In the genomic region with DNA sequence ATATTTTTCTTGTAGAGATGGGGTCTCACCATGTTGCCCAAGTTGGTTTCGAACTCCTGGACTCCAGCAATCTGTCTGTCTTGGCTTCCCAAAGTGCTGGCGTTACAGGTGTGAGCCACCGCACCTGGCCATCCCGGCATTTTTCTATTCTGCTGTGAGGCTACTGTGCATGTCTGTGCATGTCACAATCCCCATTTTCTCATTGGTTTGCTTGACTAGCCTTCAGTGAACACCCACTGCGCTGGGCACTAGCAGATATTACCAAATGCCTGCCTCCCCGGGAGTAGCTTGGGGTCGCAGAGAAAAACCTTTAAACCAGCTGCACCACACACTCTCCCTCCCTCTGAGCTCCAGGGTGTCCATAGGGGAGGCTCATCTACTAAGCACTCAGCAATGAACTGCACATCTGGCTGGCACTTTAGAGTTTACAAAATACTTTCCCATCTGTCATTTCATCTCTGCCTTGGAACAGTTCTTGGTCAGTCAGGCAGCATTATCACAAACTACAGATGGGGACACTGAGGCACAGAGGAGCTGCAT, we compare ENCODE assay signal across 10 cellular contexts. TPM values are rescaled to one million over a fixed set of nuclear protein-coding genes. Genes with fewer than 3 reads are reported as not detected.
DNase-seq lines count a peak whose midpoint lies in the region; ATAC-seq and TF ChIP-seq lines count a peak whose summit lies in the region.
"Had no signal": no experiment of that assay in that cellular context is flagged by ENCODE, and none has a peak within 500 bp of the region (broad histone marks: within the 10 kb centered on the region; RNA-seq: fewer than 3 reads in every experiment).

No MANE protein-coding gene starts in this region.

- H3K9me2 ChIP-seq in DOHH2 (replicated peaks; ENCODE audit: control insufficient read depth, low read length) = no peaks in the 10 kb centered on the region

- POLR2A ChIA-PET in RWPE1 (lab: Yijun Ruan, JAX; ENCODE audit: low non-redundant PET) = no interaction called here

- peaks cover 33% of the 10 kb centered on the region for H4K20me1 ChIP-seq in DOHH2 (ENCODE audit: control insufficient read depth, insufficient read depth, low read depth, low read length)

- no peaks in the 10 kb centered on the region; the same call in 1 of the 2 replicates for H3F3A ChIP-seq in DOHH2 (ENCODE audit: control insufficient read depth, insufficient read depth)

- peaks cover 97% of the 10 kb centered on the region for H3K79me2 ChIP-seq in DOHH2 (ENCODE audit: control insufficient read depth, low read length)

- no peak for ATAC-seq in psoas muscle
- ATAC-seq in left lung = no peak
- no peak for ATAC-seq in GM21717 (IDR thresholded peaks at IDR 0.05; ENCODE audit: unreplicated experiment)

- no peak overlapping the region for H3K27ac ChIP-seq in DOHH2 (ENCODE audit: low read depth, low read length)
- H3K27ac ChIP-seq in RWPE1 = peak overlapping the region; percentile 100
- H3K27ac ChIP-seq in epithelial cell of prostate = peak overlapping the region; percentile 99
- H3K27ac ChIP-seq in psoas muscle = peak overlapping the region; percentile 96
- H3K27ac ChIP-seq in left lung = peak overlapping the region in 1 of 2 donors; percentile 90

- peaks cover 70% of the 10 kb centered on the region for H3K36me3 ChIP-seq in DOHH2 (ENCODE audit: control insufficient read depth, low read length)
- H3K36me3 ChIP-seq in psoas muscle (ENCODE audit: insufficient read depth in 1 of 2, low read depth in 1 of 2) = peaks cover 0 to 11% of the 10 kb centered on the region in 2 donors
- H3K36me3 ChIP-seq in left lung = peaks cover 0 to 18% of the 10 kb centered on the region in 2 donors

- H3K27me3 ChIP-seq in DOHH2 (ENCODE audit: control insufficient read depth, low read length) = no peaks in the 10 kb centered on the region
- H3K27me3 ChIP-seq in psoas muscle (ENCODE audit: insufficient read depth in 3 of 3, low read length in 2 of 3) = no peaks in the 10 kb centered on the region
- peaks cover 0 to 9% of the 10 kb centered on the region in 2 donors for H3K27me3 ChIP-seq in left lung

- H3K4me1 Mint-ChIP-seq in Calu3 (ENCODE audit: low read depth, unreplicated experiment) = peaks cover 58% of the 10 kb centered on the region

- H3K9me3 Mint-ChIP-seq in Calu3 (ENCODE audit: low read depth, unreplicated experiment) = no peaks in the 10 kb centered on the region
- H3K9me3 Mint-ChIP-seq: activated T-helper 1 cell treated with anti-CD3 and anti-CD28 coated beads, Interleukin-12 subunit alpha, Interleukin-12 subunit beta, Interleukin-2, Interleukin-4 antibody, amounts not matched to agents 30 ng/mL and 10 ng/mL and 1 ng/mL, durations not matched to agents 14 hours and 24 hours and 36 hours had no signal

- BruUV-seq in Calu3 (replicated peaks; lab: Mats Ljungman, UMichigan) = no TSS peak

- no peak for DNase-seq in RWPE1 (ENCODE audit: low spot score)
- no peak for DNase-seq in epithelial cell of prostate (ENCODE audit: low read depth, low spot score)
- no peak for DNase-seq in psoas muscle
- DNase-seq in left lung = no peak
- DNase-seq in NCI-H345 treated with DMSO at 0.1 percent for 48 hours (lab: John Stamatoyannopoulos, UW; ENCODE audit: unreplicated experiment) = no peak
- no peak for DNase-seq in Calu3
- DNase-seq: NCI-H187 treated with DMSO at 0.1 percent for 48 hours had no signal

- H3K9me3 ChIP-seq in DOHH2 (ENCODE audit: control insufficient read depth, insufficient read depth, low read length) = no peaks in the 10 kb centered on the region
- no peaks in the 10 kb centered on the region for H3K9me3 ChIP-seq in psoas muscle
- H3K9me3 ChIP-seq in left lung = no peaks in the 10 kb centered on the region

- no peak overlapping the region for H3K27ac Mint-ChIP-seq in Calu3 (ENCODE audit: unreplicated experiment)

- TF ChIP-seq CTCF in DOHH2 (IDR thresholded peaks at IDR 0.05; ENCODE audit: low read depth, low read length, poor library complexity, severe bottlenecking) (no peak), RWPE1 (conservative IDR thresholded peaks at IDR 0.05; ENCODE audit: low read depth) (no peak), psoas muscle (IDR thresholded peaks at IDR 0.05) (no peak), left lung (IDR thresholded peaks at IDR 0.05) (no peak), Calu3 (IDR thresholded peaks at IDR 0.05; ENCODE audit: unreplicated experiment) (no peak)

- intact Hi-C loops in psoas muscle (cut with DNase I) = no loop called here
- intact Hi-C loops in left lung (cut with DNase I) = no loop called here
- intact Hi-C loops in Calu3 (cut with micrococcal nuclease; ENCODE audit: unreplicated experiment) = loop anchor here (10.0 kb wide), 1 partner anchor 258 kb away; a partner anchor contains a TSS

- H3K4me3 ChIP-seq in DOHH2 (ENCODE audit: low read length) (no peak overlapping the region), psoas muscle (no peak overlapping the region), left lung (no peak overlapping the region)

- CTCF ChIA-PET in RWPE1 (lab: Yijun Ruan, JAX) = interaction anchor here (0.6 kb wide), 1 partner anchor 16 kb away, joined by 3 read pairs; no protein-coding TSS in a partner anchor
- CTCF ChIA-PET in Calu3 (lab: Charles Lee) = interaction anchor here (0.6 kb wide), 1 partner anchor 870 kb away, joined by 3 read pairs; no protein-coding TSS in a partner anchor

- peak overlapping the region; percentile 96; the same call in 1 of the 2 replicates for H3K4me2 ChIP-seq in DOHH2 (ENCODE audit: low read length)

- peaks cover 80% of the 10 kb centered on the region for H3K36me3 Mint-ChIP-seq in Calu3 (ENCODE audit: insufficient read depth, unreplicated experiment)

- no peak overlapping the region for H3K4me3 Mint-ChIP-seq in Calu3 (ENCODE audit: low read depth, unreplicated experiment)

- H3K27me3 Mint-ChIP-seq in Calu3 (ENCODE audit: unreplicated experiment) = no peaks in the 10 kb centered on the region

- H3K4me1 ChIP-seq in DOHH2 (ENCODE audit: control insufficient read depth, low read length) (peaks cover 75% of the 10 kb centered on the region), psoas muscle (peaks cover 64% of the 10 kb centered on the region), left lung (peaks cover 25 to 77% of the 10 kb centered on the region in 2 donors)

- 78 to 90% (median 82%) methylated on average over 7 of the region's 7 CpGs for WGBS in psoas muscle, 3 donors

RNA-seq across cellular contexts. Expression of a gene that starts 4.9 kb away (rescaled TPM):
- 10 to 100 TPM; 41.4 to 61.8 (median 49.0) TPM for total RNA-seq in psoas muscle
- polyA plus RNA-seq in psoas muscle = 100 to 1,000 TPM in 1 of 3 donors, 10 to 100 TPM in 2; 33.4 to 193 (median 63.6) TPM
- total RNA-seq in left lung = 100 to 1,000 TPM in 1 of 2 donors, 10 to 100 TPM in 1; 95.3 to 123 TPM
- total RNA-seq in Calu3 (2022) = 172 and 178 TPM in 2 replicates

RNA-seq across cellular contexts. Expression of a gene that starts 39.5 kb away (rescaled TPM):
- total RNA-seq in psoas muscle = 10 to 100 TPM; 23.2 to 40.3 (median 30.3) TPM
- polyA plus RNA-seq in psoas muscle = 10 to 100 TPM; 13.6 to 28.2 (median 24.8) TPM
- 10 to 100 TPM; 84.5 to 98.3 TPM for total RNA-seq in left lung
- 113 and 114 TPM in 2 replicates for total RNA-seq in Calu3 (2022)
